8 cellular contexts compared by ENCODE assay signal in the genomic region with DNA sequence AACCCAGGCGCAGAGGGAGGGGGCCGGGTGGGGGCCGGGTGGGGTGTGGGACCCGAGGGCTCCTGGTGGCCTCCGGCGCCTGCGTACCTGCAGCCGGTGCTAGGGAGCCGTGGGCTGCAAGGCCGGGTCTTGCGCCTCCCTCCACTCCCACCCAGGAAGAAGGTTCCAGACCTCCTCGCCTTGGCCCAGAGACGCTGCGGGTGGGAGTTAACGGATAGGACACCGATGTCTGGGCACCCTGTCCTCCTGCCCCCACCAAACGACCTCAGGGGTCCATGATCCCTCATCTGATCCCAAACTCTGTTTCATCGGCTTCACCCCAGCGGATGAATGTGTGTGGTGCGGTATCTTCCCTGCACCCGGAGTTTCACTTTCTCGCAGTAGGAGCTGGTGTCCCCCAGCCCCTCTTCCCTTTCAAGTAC. TPM values are rescaled to one million over a fixed set of nuclear protein-coding genes. Genes with fewer than 3 reads are reported as not detected.
DNase-seq lines count a peak whose midpoint lies in the region; ATAC-seq, FAIRE-seq and TF ChIP-seq lines count a peak whose summit lies in the region.

No MANE protein-coding gene starts in this region.

- H3K27me3 ChIP-seq in HUES64 (ENCODE audit: insufficient read depth, low read length) (peaks cover 97% of the 10 kb centered on the region), breast epithelium (peaks cover 0 to 59% of the 10 kb centered on the region in 2 donors), mesenchymal stem cell (ENCODE audit: control insufficient read depth in 1 of 2, insufficient read depth in 1 of 2, low read length in 2 of 2) (peaks cover 13 to 87% of the 10 kb centered on the region in 2 experiments), vagina (peaks cover 5% of the 10 kb centered on the region)

- H3K9me3 ChIP-seq in HUES64 (ENCODE audit: insufficient read depth, low read depth, low read length) (no peaks in the 10 kb centered on the region), breast epithelium (no peaks in the 10 kb centered on the region), mesenchymal stem cell (ENCODE audit: control insufficient read depth, low read length) (no peaks in the 10 kb centered on the region), vagina (no peaks in the 10 kb centered on the region)

- no peak for TF ChIP-seq CTCF in C4-2B (conservative IDR thresholded peaks at IDR 0.05)
- no peak for TF ChIP-seq CTCF in breast epithelium (IDR thresholded peaks at IDR 0.05)
- TF ChIP-seq CTCF in vagina (IDR thresholded peaks at IDR 0.05) = no peak

- no peak overlapping the region for H4K8ac ChIP-seq in mesenchymal stem cell (ENCODE audit: low read length)

- H3K79me1 ChIP-seq in mesenchymal stem cell (replicated peaks; ENCODE audit: low read length, poor library complexity, severe bottlenecking) = peaks cover 1% of the 10 kb centered on the region

- peak overlapping the region; percentile 12 for H2BK15ac ChIP-seq in mesenchymal stem cell (ENCODE audit: low read depth, poor library complexity, severe bottlenecking)

- peak overlapping the region in 1 of 2 experiments; percentile 50 for H3K4ac ChIP-seq in mesenchymal stem cell (ENCODE audit: low read depth in 1 of 2, low read length in 2 of 2)

- H3K18ac ChIP-seq in mesenchymal stem cell (ENCODE audit: low read depth in 1 of 2, low read length in 2 of 2) = peak overlapping the region in 1 of 2 experiments; percentile 61

- H3K4me3 ChIP-seq in HUES64 (ENCODE audit: low read length) (peak overlapping the region; percentile 48), breast epithelium (peak overlapping the region; percentile 69 to 92 (median 89)), mesenchymal stem cell (ENCODE audit: insufficient read depth in 1 of 2, low read depth in 1 of 2, low read length in 2 of 2) (peak overlapping the region; percentile 67 to 95), vagina (peak overlapping the region; percentile 70 to 80)

- intact Hi-C loops in breast epithelium (cut with DNase I; ENCODE audit: low total_unique reads) = no loop called here
- intact Hi-C loops in vagina (cut with DNase I) = loop anchor here (5.0 kb wide), 2 partner anchors 132 to 1093 kb away; a partner anchor contains a TSS

- H2AFZ ChIP-seq in mesenchymal stem cell (ENCODE audit: low read depth, low read length) = peak overlapping the region; percentile 70

- no peaks in the 10 kb centered on the region for H3K36me3 ChIP-seq in HUES64 (ENCODE audit: insufficient read depth, low read length)
- H3K36me3 ChIP-seq in breast epithelium = no peaks in the 10 kb centered on the region
- peaks cover 13 to 32% of the 10 kb centered on the region in 2 experiments for H3K36me3 ChIP-seq in mesenchymal stem cell (ENCODE audit: control insufficient read depth in 1 of 2, insufficient read depth in 2 of 2, low read depth in 1 of 2, low read length in 2 of 2)
- H3K36me3 ChIP-seq in vagina = peaks cover 0 to 8% of the 10 kb centered on the region in 2 donors

- DNase-seq in breast epithelium (ENCODE audit: low spot score in 2 of 2) (no peak), mesenchymal stem cell (peak; percentile 57), vagina (ENCODE audit: extremely low spot score in 2 of 2) (no peak), COR-L47 (lab: John Stamatoyannopoulos, UW) (no peak), RCC 7860 (ENCODE audit: low spot score) (no peak)

- no peak for ATAC-seq in HG03342 (IDR thresholded peaks at IDR 0.05; ENCODE audit: unreplicated experiment)

- 2% methylated on average over 15 of the region's 22 CpGs for WGBS in HUES64
- under 1% methylated on average over 14 of the region's 22 CpGs for WGBS in mesenchymal stem cell

- no peak overlapping the region for H2AK5ac ChIP-seq in mesenchymal stem cell (ENCODE audit: low read length, severe bottlenecking)

- TF ChIP-seq POLR2A in breast epithelium (IDR thresholded peaks at IDR 0.05) (no peak), vagina (IDR thresholded peaks at IDR 0.05) (no peak)

- no peak overlapping the region for H4K91ac ChIP-seq in mesenchymal stem cell (ENCODE audit: low read length)

- no peak overlapping the region for H2BK12ac ChIP-seq in mesenchymal stem cell (ENCODE audit: low read length in 2 of 2)

- peaks cover 27% of the 10 kb centered on the region for H3K4me1 ChIP-seq in HUES64 (ENCODE audit: insufficient read depth, low read length)
- peaks cover 0 to 3% of the 10 kb centered on the region in 2 donors for H3K4me1 ChIP-seq in breast epithelium
- H3K4me1 ChIP-seq in mesenchymal stem cell (ENCODE audit: control insufficient read depth, insufficient read depth, low read depth, low read length) = peaks cover 28% of the 10 kb centered on the region
- H3K4me1 ChIP-seq in vagina = peaks cover 32% of the 10 kb centered on the region

- FAIRE-seq in RCC 7860 (lab: Jason Lieb, UNC) = no peak

- peak overlapping the region; percentile 72 for H3K27ac ChIP-seq in C4-2B
- H3K27ac ChIP-seq in HUES64 (ENCODE audit: low read depth, low read length) = no peak overlapping the region
- peak overlapping the region in 1 of 2 donors; percentile 71 for H3K27ac ChIP-seq in breast epithelium
- no peak overlapping the region for H3K27ac ChIP-seq in mesenchymal stem cell (ENCODE audit: low read length, poor library complexity, severe bottlenecking)
- H3K27ac ChIP-seq in vagina = peak overlapping the region; percentile 79

- H3K23ac ChIP-seq in mesenchymal stem cell (ENCODE audit: low read length in 2 of 2) = peak overlapping the region in 1 of 2 experiments; percentile 68

- no peak overlapping the region for H2BK5ac ChIP-seq in mesenchymal stem cell (ENCODE audit: low read depth, low read length, poor library complexity, severe bottlenecking)

- no peak overlapping the region for H3K14ac ChIP-seq in mesenchymal stem cell (ENCODE audit: low read length in 2 of 2)

- peak overlapping the region; percentile 100 for H3K4me2 ChIP-seq in mesenchymal stem cell (ENCODE audit: low read length, poor library complexity, severe bottlenecking)

- H3K9ac ChIP-seq in HUES64 (ENCODE audit: low read depth, low read length) (no peak overlapping the region), mesenchymal stem cell (ENCODE audit: low read length) (peak overlapping the region; percentile 89)

- no peak overlapping the region for H2BK120ac ChIP-seq in mesenchymal stem cell (ENCODE audit: low read depth, low read length)

RNA-seq across cellular contexts. Expression of a gene that starts 0.9 kb away (rescaled TPM):
- 5.7 TPM for polyA plus RNA-seq in HUES64 (2013, experiment 1 of 2)
- polyA plus RNA-seq in HUES64 (2013, experiment 2 of 2) = 6.7 TPM
- total RNA-seq in breast epithelium = 10 to 100 TPM in 1 of 3 donors, 1 to 10 TPM in 2; 5.4 to 17.9 (median 8.5) TPM
- polyA plus RNA-seq in mesenchymal stem cell (2013, experiment 1 of 2) = 3.9 TPM
- polyA plus RNA-seq in mesenchymal stem cell (2013, experiment 2 of 2) = 4.2 TPM
- 31.4 TPM for total RNA-seq in vagina

Comparison
In these comparisons a context has a peak if more than half of its experiments do, and no peak if none do; other contexts are left out.
1. H3K27ac ChIP-seq: peak in C4-2B (single experiment) and vagina (single experiment); none in HUES64 (single experiment) and mesenchymal stem cell (single experiment).
2. Peak in every context shown above with its lines, with median percentiles within 50 percentile points of each other: H3K4me3 ChIP-seq.